ENCODE assay signal across 1 cellular context in the genomic region with DNA sequence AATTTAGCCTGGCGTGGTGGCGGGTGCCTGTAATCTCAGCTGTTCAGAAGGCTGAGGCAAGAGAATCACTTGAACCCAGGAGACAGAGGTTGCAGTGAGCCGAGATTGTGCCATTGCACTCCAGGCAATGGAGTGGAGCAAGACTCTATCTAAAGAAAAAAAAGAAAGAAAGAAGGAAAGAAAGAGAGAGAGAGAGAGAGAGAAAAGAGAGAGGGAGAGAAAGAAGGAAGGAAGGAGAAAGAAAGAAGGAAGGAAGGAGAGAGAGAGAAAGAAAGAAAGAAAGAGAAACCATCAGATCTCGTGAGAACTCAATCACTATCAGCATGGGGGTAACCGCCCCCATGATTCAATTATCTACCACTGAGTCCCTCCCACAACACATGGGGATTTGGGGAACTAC.
TF ChIP-seq lines count a peak whose summit lies in the region.

No MANE protein-coding gene starts in this region.

TF ChIP-seq in HepG2, 621 proteins besides CTCF, POLR2A, EP300 and RAD21:
- TF ChIP-seq, protein P1, sequence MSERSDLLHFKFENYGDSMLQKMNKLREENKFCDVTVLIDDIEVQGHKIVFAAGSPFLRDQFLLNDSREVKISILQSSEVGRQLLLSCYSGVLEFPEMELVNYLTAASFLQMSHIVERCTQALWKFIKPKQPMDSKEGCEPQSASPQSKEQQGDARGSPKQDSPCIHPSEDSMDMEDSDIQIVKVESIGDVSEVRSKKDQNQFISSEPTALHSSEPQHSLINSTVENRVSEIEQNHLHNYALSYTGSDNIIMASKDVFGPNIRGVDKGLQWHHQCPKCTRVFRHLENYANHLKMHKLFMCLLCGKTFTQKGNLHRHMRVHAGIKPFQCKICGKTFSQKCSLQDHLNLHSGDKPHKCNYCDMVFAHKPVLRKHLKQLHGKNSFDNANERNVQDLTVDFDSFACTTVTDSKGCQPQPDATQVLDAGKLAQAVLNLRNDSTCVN (CRISPR knock-in tag; IDR thresholded peaks at IDR 0.05; ENCODE audit: borderline replicate concordance): no peak
- TF ChIP-seq ATF7 (IDR thresholded peaks at IDR 0.05): 0 out of 2 replicates have a peak, but pooled peaks have one; percentile 2
- TF ChIP-seq ATF7 (CRISPR knock-in tag; IDR thresholded peaks at IDR 0.05): no peak
- no peak for TF ChIP-seq ZNF44 (CRISPR knock-in tag; IDR thresholded peaks at IDR 0.05)
- no peak for TF ChIP-seq ZNF670 (CRISPR knock-in tag; IDR thresholded peaks at IDR 0.05; ENCODE audit: borderline replicate concordance)
- TF ChIP-seq, protein P2, sequence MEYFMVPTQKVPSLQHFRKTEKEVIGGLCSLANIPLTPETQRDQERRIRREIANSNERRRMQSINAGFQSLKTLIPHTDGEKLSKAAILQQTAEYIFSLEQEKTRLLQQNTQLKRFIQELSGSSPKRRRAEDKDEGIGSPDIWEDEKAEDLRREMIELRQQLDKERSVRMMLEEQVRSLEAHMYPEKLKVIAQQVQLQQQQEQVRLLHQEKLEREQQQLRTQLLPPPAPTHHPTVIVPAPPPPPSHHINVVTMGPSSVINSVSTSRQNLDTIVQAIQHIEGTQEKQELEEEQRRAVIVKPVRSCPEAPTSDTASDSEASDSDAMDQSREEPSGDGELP (IDR thresholded peaks at IDR 0.05; ENCODE audit: borderline replicate concordance, low read depth): no peak
- TF ChIP-seq, protein P3, sequence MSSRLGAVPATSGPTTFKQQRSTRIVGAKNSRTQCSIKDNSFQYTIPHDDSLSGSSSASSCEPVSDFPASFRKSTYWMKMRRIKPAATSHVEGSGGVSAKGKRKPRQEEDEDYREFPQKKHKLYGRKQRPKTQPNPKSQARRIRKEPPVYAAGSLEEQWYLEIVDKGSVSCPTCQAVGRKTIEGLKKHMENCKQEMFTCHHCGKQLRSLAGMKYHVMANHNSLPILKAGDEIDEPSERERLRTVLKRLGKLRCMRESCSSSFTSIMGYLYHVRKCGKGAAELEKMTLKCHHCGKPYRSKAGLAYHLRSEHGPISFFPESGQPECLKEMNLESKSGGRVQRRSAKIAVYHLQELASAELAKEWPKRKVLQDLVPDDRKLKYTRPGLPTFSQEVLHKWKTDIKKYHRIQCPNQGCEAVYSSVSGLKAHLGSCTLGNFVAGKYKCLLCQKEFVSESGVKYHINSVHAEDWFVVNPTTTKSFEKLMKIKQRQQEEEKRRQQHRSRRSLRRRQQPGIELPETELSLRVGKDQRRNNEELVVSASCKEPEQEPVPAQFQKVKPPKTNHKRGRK (CRISPR knock-in tag; IDR thresholded peaks at IDR 0.05): 0 out of 2 replicates have a peak, but pooled peaks have one; percentile 64
- TF ChIP-seq, protein P4, sequence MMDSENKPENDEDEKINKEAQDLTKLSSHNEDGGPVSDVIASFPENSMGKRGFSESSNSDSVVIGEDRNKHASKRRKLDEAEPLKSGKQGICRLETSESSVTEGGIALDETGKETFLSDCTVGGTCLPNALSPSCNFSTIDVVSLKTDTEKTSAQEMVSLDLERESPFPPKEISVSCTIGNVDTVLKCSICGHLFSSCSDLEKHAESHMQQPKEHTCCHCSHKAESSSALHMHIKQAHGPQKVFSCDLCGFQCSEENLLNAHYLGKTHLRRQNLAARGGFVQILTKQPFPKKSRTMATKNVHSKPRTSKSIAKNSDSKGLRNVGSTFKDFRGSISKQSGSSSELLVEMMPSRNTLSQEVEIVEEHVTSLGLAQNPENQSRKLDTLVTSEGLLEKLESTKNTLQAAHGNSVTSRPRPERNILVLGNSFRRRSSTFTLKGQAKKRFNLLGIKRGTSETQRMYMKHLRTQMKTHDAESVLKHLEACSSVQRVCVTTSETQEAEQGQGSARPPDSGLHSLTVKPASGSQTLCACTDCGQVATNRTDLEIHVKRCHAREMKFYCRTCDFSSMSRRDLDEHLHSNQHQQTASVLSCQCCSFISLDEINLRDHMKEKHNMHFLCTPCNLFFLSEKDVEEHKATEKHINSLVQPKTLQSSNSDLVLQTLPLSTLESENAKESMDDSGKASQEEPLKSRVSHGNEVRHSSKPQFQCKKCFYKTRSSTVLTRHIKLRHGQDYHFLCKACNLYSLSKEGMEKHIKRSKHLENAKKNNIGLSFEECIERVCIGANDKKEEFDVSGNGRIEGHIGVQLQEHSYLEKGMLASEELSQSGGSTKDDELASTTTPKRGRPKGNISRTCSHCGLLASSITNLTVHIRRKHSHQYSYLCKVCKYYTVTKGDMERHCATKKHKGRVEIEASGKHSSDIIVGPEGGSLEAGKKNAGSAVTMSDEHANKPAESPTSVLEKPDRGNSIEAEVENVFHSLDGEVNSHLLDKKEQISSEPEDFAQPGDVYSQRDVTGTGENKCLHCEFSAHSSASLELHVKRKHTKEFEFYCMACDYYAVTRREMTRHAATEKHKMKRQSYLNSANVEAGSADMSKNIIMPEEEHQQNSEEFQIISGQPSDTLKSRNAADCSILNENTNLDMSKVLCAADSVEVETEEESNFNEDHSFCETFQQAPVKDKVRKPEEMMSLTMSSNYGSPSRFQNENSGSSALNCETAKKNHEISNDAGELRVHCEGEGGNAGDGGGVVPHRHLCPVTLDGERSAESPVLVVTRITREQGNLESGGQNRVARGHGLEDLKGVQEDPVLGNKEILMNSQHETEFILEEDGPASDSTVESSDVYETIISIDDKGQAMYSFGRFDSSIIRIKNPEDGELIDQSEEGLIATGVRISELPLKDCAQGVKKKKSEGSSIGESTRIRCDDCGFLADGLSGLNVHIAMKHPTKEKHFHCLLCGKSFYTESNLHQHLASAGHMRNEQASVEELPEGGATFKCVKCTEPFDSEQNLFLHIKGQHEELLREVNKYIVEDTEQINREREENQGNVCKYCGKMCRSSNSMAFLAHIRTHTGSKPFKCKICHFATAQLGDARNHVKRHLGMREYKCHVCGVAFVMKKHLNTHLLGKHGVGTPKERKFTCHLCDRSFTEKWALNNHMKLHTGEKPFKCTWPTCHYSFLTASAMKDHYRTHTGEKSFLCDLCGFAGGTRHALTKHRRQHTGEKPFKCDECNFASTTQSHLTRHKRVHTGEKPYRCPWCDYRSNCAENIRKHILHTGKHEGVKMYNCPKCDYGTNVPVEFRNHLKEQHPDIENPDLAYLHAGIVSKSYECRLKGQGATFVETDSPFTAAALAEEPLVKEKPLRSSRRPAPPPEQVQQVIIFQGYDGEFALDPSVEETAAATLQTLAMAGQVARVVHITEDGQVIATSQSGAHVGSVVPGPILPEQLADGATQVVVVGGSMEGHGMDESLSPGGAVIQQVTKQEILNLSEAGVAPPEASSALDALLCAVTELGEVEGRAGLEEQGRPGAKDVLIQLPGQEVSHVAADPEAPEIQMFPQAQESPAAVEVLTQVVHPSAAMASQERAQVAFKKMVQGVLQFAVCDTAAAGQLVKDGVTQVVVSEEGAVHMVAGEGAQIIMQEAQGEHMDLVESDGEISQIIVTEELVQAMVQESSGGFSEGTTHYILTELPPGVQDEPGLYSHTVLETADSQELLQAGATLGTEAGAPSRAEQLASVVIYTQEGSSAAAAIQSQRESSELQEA (CRISPR knock-in tag; IDR thresholded peaks at IDR 0.05; ENCODE audit: not compliant biosample characterization): no peak
TF ChIP-seq in HepG2: peak in this region for 2.
